1 cellular context compared by ENCODE assay signal in the genomic region with DNA sequence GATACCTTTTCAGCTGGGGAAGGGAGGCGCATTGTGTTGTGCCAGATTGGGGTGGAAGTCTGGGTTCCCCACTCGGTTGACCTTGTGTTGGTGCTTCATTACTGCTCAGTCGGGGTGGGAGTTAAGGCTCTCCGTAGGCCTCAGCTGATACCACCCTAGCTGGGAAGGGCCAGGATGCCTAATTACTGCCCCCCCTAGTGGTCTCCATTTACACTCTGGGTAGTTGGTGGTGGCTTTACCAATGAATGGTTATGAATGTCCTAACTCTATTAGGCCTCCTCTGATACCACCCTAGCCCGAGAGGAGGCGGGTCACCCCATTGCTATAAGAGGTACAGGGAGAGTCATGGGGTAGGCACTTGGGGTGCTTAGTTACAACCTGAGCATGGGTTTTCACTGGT.
TF ChIP-seq lines count a peak whose summit lies in the region.

No MANE protein-coding gene starts in this region.

TF ChIP-seq in IMR-90, 13 proteins besides CTCF, POLR2A, EP300 and RAD21:
- TF ChIP-seq SMC3 (IDR thresholded peaks at IDR 0.05; ENCODE audit: low read depth, low read length), result 0 out of 2 replicates have a peak, but pooled peaks have one; percentile 5
- no peak for TF ChIP-seq MXI1 (IDR thresholded peaks at IDR 0.05; ENCODE audit: borderline replicate concordance, low read depth, low read length)
